9 cellular contexts compared by ENCODE assay signal in the genomic region with DNA sequence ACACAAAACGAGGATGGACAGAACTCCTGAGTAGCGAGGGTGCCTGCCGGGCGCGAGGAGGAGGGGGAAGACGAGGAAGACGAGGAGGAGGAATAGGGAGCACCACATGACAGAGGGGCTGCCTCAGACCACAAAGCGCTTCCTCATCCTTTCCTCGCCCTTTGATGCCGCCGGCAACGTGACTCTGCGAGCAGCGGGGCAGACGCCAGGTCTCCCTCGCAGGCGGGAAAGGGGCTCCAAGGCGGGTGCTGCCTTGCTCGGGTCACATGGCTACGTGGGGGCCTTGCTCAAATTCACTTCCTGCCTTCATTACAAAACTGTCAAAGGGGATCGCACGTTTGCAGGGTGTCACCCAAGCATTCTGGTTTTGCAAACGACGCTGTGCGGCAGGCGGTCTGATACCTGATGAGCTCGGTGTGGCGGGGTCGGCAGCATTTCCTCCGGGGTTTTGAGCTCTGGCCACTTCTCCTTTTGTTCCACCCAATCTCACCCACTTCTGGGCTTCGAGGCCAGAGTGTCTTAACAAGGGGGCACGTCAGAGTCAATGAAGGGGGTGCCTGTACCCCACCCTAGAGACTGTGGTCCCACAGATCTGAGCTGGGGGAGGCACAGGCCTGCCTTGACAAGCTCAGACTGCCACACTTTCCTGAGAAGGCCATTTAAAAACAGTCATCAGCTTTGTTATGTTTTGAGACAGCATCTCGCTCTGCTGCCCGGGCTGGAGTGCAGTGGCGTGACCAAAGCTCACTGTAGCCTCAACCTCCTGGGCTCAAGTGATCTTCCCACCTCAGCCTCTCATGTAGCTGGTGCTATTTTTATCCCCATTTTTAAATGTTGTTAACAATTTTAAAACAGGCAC. TPM values are rescaled to one million over a fixed set of nuclear protein-coding genes. Genes with fewer than 3 reads are reported as not detected.
DNase-seq lines count a peak whose midpoint lies in the region; ATAC-seq and TF ChIP-seq lines count a peak whose summit lies in the region.
"Had no signal": no experiment of that assay in that cellular context is flagged by ENCODE, and none has a peak within 500 bp of the region (broad histone marks: within the 10 kb centered on the region; RNA-seq: fewer than 3 reads in every experiment).

No MANE protein-coding gene starts in this region.

- peaks cover 0 to 3% (median 0%) of the 10 kb centered on the region in 6 donors for H3K9me3 Mint-ChIP-seq in immature natural killer cell

- no peaks in the 10 kb centered on the region for H3K4me1 ChIP-seq in vagina

- H3K27ac Mint-ChIP-seq in immature natural killer cell: peak overlapping the region; percentile 96 to 99 (median 98)

- DNase-seq in activated CD4-positive, CD25-positive, alpha-beta regulatory T cell treated with anti-CD3 and anti-CD28 coated beads, Interleukin-2, amount 50 U/mL, for 72 hours: peak; percentile 42
- DNase-seq in immature natural killer cell (peak; percentile 97 to 98 (median 98)), vagina (ENCODE audit: extremely low spot score in 2 of 2) (no peak), AG20443 (ENCODE audit: low spot score) (no peak), left lobe of liver (ENCODE audit: low spot score) (no peak), NCI-H446 treated with DMSO at 0.1 percent for 48 hours (lab: John Stamatoyannopoulos, UW) (no peak)

- H3K4me1 Mint-ChIP-seq in immature natural killer cell: peaks cover 81 to 86% of the 10 kb centered on the region in 2 donors

- peaks cover 21 to 50% (median 31%) of the 10 kb centered on the region in 3 donors for H3K27me3 Mint-ChIP-seq in immature natural killer cell (ENCODE audit: low read depth in 3 of 3)

- intact Hi-C loops in vagina (cut with DNase I): no loop called here

- peak; percentile 39 for TF ChIP-seq POLR2A in GM10847 (IDR thresholded peaks at IDR 0.05; ENCODE audit: extremely low read depth, insufficient read length)
- no peak for TF ChIP-seq POLR2A in vagina (IDR thresholded peaks at IDR 0.05)

- ATAC-seq in HG03045 (IDR thresholded peaks at IDR 0.05; ENCODE audit: unreplicated experiment): peak; percentile 45
- no peak for ATAC-seq in left lobe of liver

- H3K4me3 Mint-ChIP-seq in immature natural killer cell: peak overlapping the region; percentile 62 to 82 (median 75)

- H3K9me3 ChIP-seq in vagina: no peaks in the 10 kb centered on the region

- H3K27me3 ChIP-seq in vagina: no peaks in the 10 kb centered on the region

- no peak for TF ChIP-seq CTCF in vagina (IDR thresholded peaks at IDR 0.05)

- peaks cover 10 to 20% (median 13%) of the 10 kb centered on the region in 3 donors for H3K36me3 Mint-ChIP-seq in immature natural killer cell

- H3K4me3 ChIP-seq in vagina: no peak overlapping the region

- no peak overlapping the region for H3K27ac ChIP-seq in vagina

- peaks cover 0 to 36% of the 10 kb centered on the region in 2 donors for H3K36me3 ChIP-seq in vagina

RNA-seq across cellular contexts. Expression of a gene that starts 14.9 kb away (rescaled TPM):
- 10 to 100 TPM; 75.5 to 96.0 (median 86.6) TPM for polyA plus RNA-seq in immature natural killer cell
- total RNA-seq in vagina: 104 TPM
- total RNA-seq in left lobe of liver: 63.1 TPM

RNA-seq across cellular contexts. Expression of a gene that starts 42.3 kb away (rescaled TPM):
- polyA plus RNA-seq in immature natural killer cell: 10 to 100 TPM; 10.2 to 62.3 (median 29.0) TPM
- total RNA-seq in vagina (60.6 TPM), left lobe of liver (33.3 TPM)

RNA-seq across cellular contexts. Expression of a gene that starts 44.4 kb away (rescaled TPM):
- not detected for polyA plus RNA-seq in immature natural killer cell
- total RNA-seq in vagina: not detected
- total RNA-seq in left lobe of liver: 52.0 TPM
- total RNA-seq: myocyte had no signal

Comparison
In these comparisons a context has a peak if more than half of its experiments do, and no peak if none do; other contexts are left out.
1. DNase-seq: peak in activated CD4-positive, CD25-positive, alpha-beta regulatory T cell treated with anti-CD3 and anti-CD28 coated beads, Interleukin-2, amount 50 U/mL, for 72 hours (single experiment) and immature natural killer cell (3 of 3); none in vagina (0 of 2), AG20443 (single experiment), left lobe of liver (single experiment) and NCI-H446 treated with DMSO at 0.1 percent for 48 hours (single experiment).
2. RNA of a gene that starts 44.4 kb away (total RNA-seq): 52.0 TPM in left lobe of liver (single experiment); not detected in vagina (single experiment); every median in the first group is over 10 times any median in the second.